8 cellular contexts compared by ENCODE assay signal in genomic region chr11:4607111-4607510, GRCh38. TPM values are rescaled to one million over a fixed set of nuclear protein-coding genes. Genes with fewer than 3 reads are reported as not detected.
DNase-seq lines count a peak whose midpoint lies in the region; ATAC-seq, FAIRE-seq and TF ChIP-seq lines count a peak whose summit lies in the region.

No MANE protein-coding gene starts in this region.

- no peaks in the 10 kb centered on the region for H3K9me3 ChIP-seq in A673 (ENCODE audit: low read depth, low read length, poor library complexity, severe bottlenecking)
- no peaks in the 10 kb centered on the region for H3K9me3 ChIP-seq in K562 (replicated peaks; ENCODE audit: control insufficient read depth, insufficient read depth, low read depth, low read length)
- H3K9me3 ChIP-seq in mesodermal cell (ENCODE audit: control insufficient read depth, low read length) = no peaks in the 10 kb centered on the region

- H3K4me2 ChIP-seq in K562 (ENCODE audit: insufficient read depth, low read length) = peak overlapping the region; percentile 81

- BruUV-seq in A673 (replicated peaks; lab: Mats Ljungman, UMichigan) (TSS peak; percentile 54), K562 (replicated peaks; lab: Mats Ljungman, UMichigan) (no TSS peak)

- in situ Hi-C loops in K562 (cut with MboI) = no loop called here

- ATAC-seq in K562 = no peak
- ATAC-seq in HG03520 (IDR thresholded peaks at IDR 0.05; ENCODE audit: unreplicated experiment) = no peak
- no peak for ATAC-seq in HG02759 (IDR thresholded peaks at IDR 0.05; ENCODE audit: unreplicated experiment)

- TF ChIP-seq CTCF in A673 (conservative IDR thresholded peaks at IDR 0.05; ENCODE audit: low read depth, low read length) (no peak), HL-60 (IDR thresholded peaks at IDR 0.05; ENCODE audit: insufficient read depth, low read length) (no peak), K562 (IDR thresholded peaks at IDR 0.05 in 2 of 3, conservative IDR thresholded peaks at IDR 0.05 in 1 of 3; ENCODE audit: insufficient read depth in 2 of 3, low read depth in 1 of 3, low read length in 3 of 3) (no peak)

- H3K27ac ChIP-seq in A673 (ENCODE audit: low read depth, low read length, poor library complexity, severe bottlenecking) (no peak overlapping the region), HL-60 (replicated peaks) (no peak overlapping the region), K562 (ENCODE audit: extremely low read depth, low read depth, low read length) (no peak overlapping the region; the same call in 2 of the 3 replicates), mesodermal cell (ENCODE audit: low read depth, low read length, severe bottlenecking) (no peak overlapping the region)

- TF ChIP-seq EP300 in K562 (IDR thresholded peaks at IDR 0.05; ENCODE audit: low read length) = no peak

- DNase-seq in A673 (ENCODE audit: low spot score) (peak; percentile 2), HL-60 (ENCODE audit: low read depth in 1 of 2, low spot score in 1 of 2) (no peak), K562 (ENCODE audit: extremely low read depth in 1 of 4, low spot score in 3 of 4) (peak in 1 of 4 experiments; percentile 6), cortex of kidney (lab: John Stamatoyannopoulos, UW) (no peak)
- no peak for DNase-seq in activated CD8-positive, alpha-beta memory T cell treated with anti-CD3 and anti-CD28 coated beads, Interleukin-2, amount 50 U/mL, for 4 hours

- WGBS in K562 (ENCODE audit: insufficient coverage, low coverage, missing lambda C conversion rate) = 41% methylated on average over 6 of the region's 6 CpGs
- 76 to 93% methylated on average over 3 to 4 of the region's 6 CpGs for WGBS in mesodermal cell (ENCODE audit: insufficient coverage in 2 of 2), 2 experiments

- H3K4me3 ChIP-seq in A673 (ENCODE audit: low read depth, low read length, poor library complexity, severe bottlenecking) (peak overlapping the region; percentile 73), HL-60 (replicated peaks; ENCODE audit: insufficient read depth, low read length) (peak overlapping the region; percentile 86), K562 (peak overlapping the region; percentile 68), mesodermal cell (ENCODE audit: extremely low read depth, insufficient read depth, low read length, poor library complexity, severe bottlenecking) (peak overlapping the region; percentile 58)

- H3K27me3 ChIP-seq in A673 (replicated peaks; ENCODE audit: insufficient read depth, low read depth, low read length, poor library complexity) (no peaks in the 10 kb centered on the region), HL-60 (ENCODE audit: insufficient read depth, poor library complexity, severe bottlenecking) (no peaks in the 10 kb centered on the region), K562 (ENCODE audit: control insufficient read depth in 2 of 2, insufficient read depth in 2 of 2, low read length in 2 of 2) (no peaks in the 10 kb centered on the region)

- peak overlapping the region; percentile 100 for H2AFZ ChIP-seq in K562 (ENCODE audit: low read depth, low read length)

- H3K9me1 ChIP-seq in K562 (ENCODE audit: control insufficient read depth, insufficient read depth, low read length) = no peaks in the 10 kb centered on the region

- no peak for TF ChIP-seq POLR2A in K562 (conservative IDR thresholded peaks at IDR 0.05)

- H3K79me2 ChIP-seq in K562 (ENCODE audit: control insufficient read depth, insufficient read depth, low read length) = peaks cover 11% of the 10 kb centered on the region; the same call in 2 of the 3 replicates

- H3K4me1 ChIP-seq in A673 (ENCODE audit: insufficient read depth, low read length, poor library complexity, severe bottlenecking) (no peaks in the 10 kb centered on the region), K562 (replicated peaks in 1 of 2; ENCODE audit: control insufficient read depth in 2 of 2, insufficient read depth in 2 of 2, low read length in 2 of 2) (peaks cover 9 to 14% of the 10 kb centered on the region in 2 experiments; a peak in 3 of 5 replicates), mesodermal cell (ENCODE audit: control insufficient read depth, insufficient read depth, low read length, poor library complexity, severe bottlenecking) (no peaks in the 10 kb centered on the region)

- intact Hi-C loops in A673 (cut with micrococcal nuclease; ENCODE audit: unreplicated experiment) (no loop called here), K562 (cut with micrococcal nuclease) (no loop called here)

- FAIRE-seq in K562 (lab: Jason Lieb, UNC) = peak; percentile 60

- H4K20me1 ChIP-seq in K562 (replicated peaks; ENCODE audit: control insufficient read depth, insufficient read depth, low read length) = no peaks in the 10 kb centered on the region

- H3K9ac ChIP-seq in K562 (ENCODE audit: insufficient read depth in 1 of 2, low read depth in 2 of 2, low read length in 2 of 2) = peak overlapping the region in 1 of 2 experiments; percentile 78; a peak in 2 of 4 replicates

- H3K36me3 ChIP-seq in A673 (ENCODE audit: insufficient read depth, low read length, poor library complexity, severe bottlenecking) = no peaks in the 10 kb centered on the region
- peaks cover 4% of the 10 kb centered on the region; the same call in 2 of the 3 replicates for H3K36me3 ChIP-seq in K562 (ENCODE audit: control insufficient read depth, insufficient read depth, low read length)
- H3K36me3 ChIP-seq in mesodermal cell (ENCODE audit: control insufficient read depth, insufficient read depth, low read length) = no peaks in the 10 kb centered on the region

- CTCF ChIA-PET in A673 (lab: Charles Lee) (no interaction called here), K562 (lab: Yijun Ruan, JAX; ENCODE audit: low intra/inter-chr PET ratio) (no interaction called here)

- no peak for TF ChIP-seq RAD21 in K562 (CRISPR knock-in tag; conservative IDR thresholded peaks at IDR 0.05 in 1 of 2, IDR thresholded peaks at IDR 0.05 in 1 of 2)

- POLR2A ChIA-PET in A673 (lab: Charles Lee; ENCODE audit: low non-redundant PET) = no interaction called here
- POLR2A ChIA-PET in K562 (lab: Yijun Ruan, JAX) = interaction anchor here (0.6 to 1.5 kb wide), 5 partner anchors 10 to 420 kb away, joined by 3 to 6 read pairs (median 3); partner anchors contain the start of gene OR52I1

RNA-seq across cellular contexts. Expression of gene TRIM68, which starts 0.9 kb away (rescaled TPM):
- total RNA-seq in A673 (2021) (5.7 and 7.1 TPM in 2 replicates), K562 (2014; rRNA removed) (8.8 and 10.2 TPM in 2 replicates), K562 (2014; rRNA removed; fragmentation: Illumina TruSeq; extraction: Trizol) (6.1 and 6.7 TPM in 2 replicates), K562 (2015; rRNA removed; fragmentation: Illumina TruSeq; extraction: Trizol) (9.2 TPM in 2 replicates), K562 (2021) (8.6 and 9.2 TPM in 2 replicates)
- 21.2 and 28.3 TPM in 2 replicates for total RNA-seq in K562 (2011; cell fraction: chromatin; rRNA removed; ENCODE audit: low replicate concordance)
- 13.0 and 14.3 TPM in 2 replicates for total RNA-seq in K562 (2011; cell fraction: nucleolus; rRNA removed)
- total RNA-seq in K562 (2011; cell fraction: nucleoplasm; rRNA removed) = 20.9 and 23.4 TPM in 2 replicates
- polyA plus RNA-seq in K562 (2011; rRNA removed) (6.4 and 6.5 TPM in 2 replicates), K562 (2014; fragmentation: Illumina TruSeq; extraction: Trizol) (9.8 and 10.9 TPM in 2 replicates), K562 (2014; fragmentation: Nextera tagmentation; extraction: Ambion mirVana) (1 to 10 TPM; 5.2 to 7.7 TPM), K562 (2014; rRNA removed) (7.9 and 9.3 TPM in 2 replicates)
- polyA plus RNA-seq in K562 (2011; cell fraction: cytosol; rRNA removed) = 4.4 and 4.5 TPM in 2 replicates
- 10.6 and 13.6 TPM in 2 replicates for polyA plus RNA-seq in K562 (2011; cell fraction: nucleus; rRNA removed)
- 8.0 and 9.7 TPM in 2 replicates for polyA plus RNA-seq in K562 (2012)
- 6.7 and 7.5 TPM in 2 replicates for polyA minus RNA-seq in K562 (2011; rRNA and poly(A)+ RNA removed)
- 1.9 and 2.5 TPM in 2 replicates for polyA minus RNA-seq in K562 (2011; cell fraction: cytosol; rRNA and poly(A)+ RNA removed)
- 12.7 and 15.4 TPM in 2 replicates for polyA minus RNA-seq in K562 (2011; cell fraction: nucleus; rRNA and poly(A)+ RNA removed)
- polyA plus RNA-seq in mesodermal cell (2013, experiment 1 of 2) = 8.2 TPM
- 6.2 TPM for polyA plus RNA-seq in mesodermal cell (2013, experiment 2 of 2)

RNA-seq across cellular contexts. Expression of gene OR52I1, which starts 13.3 kb away (rescaled TPM):
- not detected in 2 replicates for total RNA-seq in A673 (2021)
- not detected in 2 replicates for total RNA-seq in K562 (2011; cell fraction: chromatin; rRNA removed; ENCODE audit: low replicate concordance)
- not detected in 2 replicates for total RNA-seq in K562 (2011; cell fraction: nucleolus; rRNA removed)
- total RNA-seq in K562 (2011; cell fraction: nucleoplasm; rRNA removed) = not detected in 2 replicates
- total RNA-seq in K562 (2014; rRNA removed) = not detected in 2 replicates
- total RNA-seq in K562 (2014; rRNA removed; fragmentation: Illumina TruSeq; extraction: Trizol) = not detected in 2 replicates
- total RNA-seq in K562 (2015; rRNA removed; fragmentation: Illumina TruSeq; extraction: Trizol) = not detected in 2 replicates
- not detected in 2 replicates for total RNA-seq in K562 (2021)
- polyA plus RNA-seq in K562 (2011; rRNA removed) = not detected in 2 replicates
- polyA plus RNA-seq in K562 (2011; cell fraction: cytosol; rRNA removed) = not detected in 2 replicates
- polyA plus RNA-seq in K562 (2011; cell fraction: nucleus; rRNA removed) = not detected in 2 replicates
- not detected in 2 replicates for polyA plus RNA-seq in K562 (2012)
- polyA plus RNA-seq in K562 (2014; fragmentation: Illumina TruSeq; extraction: Trizol) = not detected in 2 replicates
- polyA plus RNA-seq in K562 (2014; fragmentation: Nextera tagmentation; extraction: Ambion mirVana) = not detected
- polyA plus RNA-seq in K562 (2014; rRNA removed) = not detected in 2 replicates
- polyA minus RNA-seq in K562 (2011; rRNA and poly(A)+ RNA removed) = not detected in 2 replicates
- polyA minus RNA-seq in K562 (2011; cell fraction: cytosol; rRNA and poly(A)+ RNA removed) = not detected in 2 replicates
- polyA minus RNA-seq in K562 (2011; cell fraction: nucleus; rRNA and poly(A)+ RNA removed) = not detected in 2 replicates
- not detected for polyA plus RNA-seq in mesodermal cell (2013, experiment 1 of 2)
- not detected for polyA plus RNA-seq in mesodermal cell (2013, experiment 2 of 2)

RNA-seq across cellular contexts. Expression of gene OR52I2, which starts 25.6 kb away (rescaled TPM):
- total RNA-seq in A673 (2021) (not detected in 2 replicates), K562 (2014; rRNA removed) (not detected in 2 replicates), K562 (2014; rRNA removed; fragmentation: Illumina TruSeq; extraction: Trizol) (not detected in 2 replicates), K562 (2015; rRNA removed; fragmentation: Illumina TruSeq; extraction: Trizol) (not detected in 2 replicates), K562 (2021) (not detected in 2 replicates)
- total RNA-seq in K562 (2011; cell fraction: chromatin; rRNA removed; ENCODE audit: low replicate concordance) = not detected in 2 replicates
- not detected in 2 replicates for total RNA-seq in K562 (2011; cell fraction: nucleolus; rRNA removed)
- total RNA-seq in K562 (2011; cell fraction: nucleoplasm; rRNA removed) = not detected in 2 replicates
- polyA plus RNA-seq in K562 (2011; rRNA removed) (not detected in 2 replicates), K562 (2014; fragmentation: Illumina TruSeq; extraction: Trizol) (not detected in 2 replicates), K562 (2014; fragmentation: Nextera tagmentation; extraction: Ambion mirVana) (not detected), K562 (2014; rRNA removed) (not detected in 2 replicates)
- polyA plus RNA-seq in K562 (2011; cell fraction: cytosol; rRNA removed) = not detected in 2 replicates
- polyA plus RNA-seq in K562 (2011; cell fraction: nucleus; rRNA removed) = not detected in 2 replicates
- not detected in 2 replicates for polyA plus RNA-seq in K562 (2012)
- not detected in 2 replicates for polyA minus RNA-seq in K562 (2011; rRNA and poly(A)+ RNA removed)
- polyA minus RNA-seq in K562 (2011; cell fraction: cytosol; rRNA and poly(A)+ RNA removed) = not detected in 2 replicates
- polyA minus RNA-seq in K562 (2011; cell fraction: nucleus; rRNA and poly(A)+ RNA removed) = not detected in 2 replicates
- not detected for polyA plus RNA-seq in mesodermal cell (2013, experiment 1 of 2)
- not detected for polyA plus RNA-seq in mesodermal cell (2013, experiment 2 of 2)

RNA-seq across cellular contexts. Expression of gene OR51D1, which starts 30.2 kb away (rescaled TPM):
- not detected in 2 replicates for total RNA-seq in A673 (2021)
- not detected in 2 replicates for total RNA-seq in K562 (2011; cell fraction: chromatin; rRNA removed; ENCODE audit: low replicate concordance)
- not detected in 2 replicates for total RNA-seq in K562 (2011; cell fraction: nucleolus; rRNA removed)
- not detected in 2 replicates for total RNA-seq in K562 (2011; cell fraction: nucleoplasm; rRNA removed)
- total RNA-seq in K562 (2014; rRNA removed) = not detected in 2 replicates
- not detected in 2 replicates for total RNA-seq in K562 (2014; rRNA removed; fragmentation: Illumina TruSeq; extraction: Trizol)
- total RNA-seq in K562 (2015; rRNA removed; fragmentation: Illumina TruSeq; extraction: Trizol) = not detected in 2 replicates
- total RNA-seq in K562 (2021) = not detected in 2 replicates
- not detected in 2 replicates for polyA plus RNA-seq in K562 (2011; rRNA removed)
- not detected in 2 replicates for polyA plus RNA-seq in K562 (2011; cell fraction: cytosol; rRNA removed)
- polyA plus RNA-seq in K562 (2011; cell fraction: nucleus; rRNA removed) = not detected in 2 replicates
- not detected in 2 replicates for polyA plus RNA-seq in K562 (2012)
- not detected in 2 replicates for polyA plus RNA-seq in K562 (2014; fragmentation: Illumina TruSeq; extraction: Trizol)
- not detected for polyA plus RNA-seq in K562 (2014; fragmentation: Nextera tagmentation; extraction: Ambion mirVana)
- polyA plus RNA-seq in K562 (2014; rRNA removed) = not detected in 2 replicates
- not detected in 2 replicates for polyA minus RNA-seq in K562 (2011; rRNA and poly(A)+ RNA removed)
- polyA minus RNA-seq in K562 (2011; cell fraction: cytosol; rRNA and poly(A)+ RNA removed) = not detected in 2 replicates
- not detected in 2 replicates for polyA minus RNA-seq in K562 (2011; cell fraction: nucleus; rRNA and poly(A)+ RNA removed)
- polyA plus RNA-seq in mesodermal cell (2013, experiment 1 of 2) = not detected
- not detected for polyA plus RNA-seq in mesodermal cell (2013, experiment 2 of 2)

RNA-seq across cellular contexts. Expression of gene OR51E1, which starts 36.7 kb away (rescaled TPM):
- total RNA-seq in A673 (2021) = not detected in 2 replicates
- not detected in 2 replicates for total RNA-seq in K562 (2011; cell fraction: chromatin; rRNA removed; ENCODE audit: low replicate concordance)
- total RNA-seq in K562 (2011; cell fraction: nucleolus; rRNA removed) = not detected in 2 replicates
- not detected in 2 replicates for total RNA-seq in K562 (2011; cell fraction: nucleoplasm; rRNA removed)
- total RNA-seq in K562 (2014; rRNA removed) = not detected in 2 replicates
- not detected in 2 replicates for total RNA-seq in K562 (2014; rRNA removed; fragmentation: Illumina TruSeq; extraction: Trizol)
- total RNA-seq in K562 (2015; rRNA removed; fragmentation: Illumina TruSeq; extraction: Trizol) = 0.04 TPM in 1 of 2 replicates, not detected in the other
- not detected in 2 replicates for total RNA-seq in K562 (2021)
- 0.03 and 0.05 TPM in 2 replicates for polyA plus RNA-seq in K562 (2011; rRNA removed)
- 0.03 and 0.06 TPM in 2 replicates for polyA plus RNA-seq in K562 (2011; cell fraction: cytosol; rRNA removed)
- polyA plus RNA-seq in K562 (2011; cell fraction: nucleus; rRNA removed) = 0.07 TPM in 1 of 2 replicates, not detected in the other
- not detected in 2 replicates for polyA plus RNA-seq in K562 (2012)
- not detected in 2 replicates for polyA plus RNA-seq in K562 (2014; fragmentation: Illumina TruSeq; extraction: Trizol)
- not detected for polyA plus RNA-seq in K562 (2014; fragmentation: Nextera tagmentation; extraction: Ambion mirVana)
- not detected in 2 replicates for polyA plus RNA-seq in K562 (2014; rRNA removed)
- 0.12 TPM in 1 of 2 replicates, not detected in the other for polyA minus RNA-seq in K562 (2011; rRNA and poly(A)+ RNA removed)
- polyA minus RNA-seq in K562 (2011; cell fraction: cytosol; rRNA and poly(A)+ RNA removed) = not detected in 2 replicates
- polyA minus RNA-seq in K562 (2011; cell fraction: nucleus; rRNA and poly(A)+ RNA removed) = not detected in 2 replicates
- not detected for polyA plus RNA-seq in mesodermal cell (2013, experiment 1 of 2)
- polyA plus RNA-seq in mesodermal cell (2013, experiment 2 of 2) = not detected
